In genomic region chr12:71075743-71076142, GRCh38 we compare ENCODE assay signal across 18 cellular contexts.
DNase-seq lines count a peak whose midpoint lies in the region; ATAC-seq and TF ChIP-seq lines count a peak whose summit lies in the region.
"Had no signal": no experiment of that assay in that cellular context is flagged by ENCODE, and none has a peak within 500 bp of the region (broad histone marks: within the 10 kb centered on the region; RNA-seq: fewer than 3 reads in every experiment).

No MANE protein-coding gene starts in this region.

- H2AFZ ChIP-seq in PC-3 (ENCODE audit: low read length) = peak overlapping the region; percentile 1; the same call in 1 of the 2 replicates

- DNase-seq in PC-3 (peak; percentile 73), fibroblast of the aortic adventitia (ENCODE audit: low read depth) (peak; percentile 19), kidney glomerular epithelial cell (lab: John Stamatoyannopoulos, UW) (peak; percentile 22), right lobe of liver (no peak), hippocampal formation (lab: John Stamatoyannopoulos, UW) (no peak), NCI-H345 (lab: John Stamatoyannopoulos, UW) (no peak)
- DNase-seq: 8988T; C1 segment of cervical spinal cord; Calu3; CD4-positive, alpha-beta memory T cell; COR-L47; DMS53; DMS79 treated with DMSO at 0.1 percent for 48 hours; GF-D8; GOT3; HFFc6 had no signal

- no peaks in the 10 kb centered on the region for H3K36me3 ChIP-seq in PC-3 (ENCODE audit: low read depth, low read length)
- no peaks in the 10 kb centered on the region for H3K36me3 ChIP-seq in right lobe of liver
- H3K36me3 ChIP-seq: HAP-1 had no signal

- TF ChIP-seq CTCF in PC-3 (conservative IDR thresholded peaks at IDR 0.05; ENCODE audit: low read depth, low read length) (no peak), fibroblast of the aortic adventitia (IDR thresholded peaks at IDR 0.05; ENCODE audit: insufficient read depth, low read length) (no peak), right lobe of liver (IDR thresholded peaks at IDR 0.05) (no peak)

- intact Hi-C loops in PC-3 (cut with micrococcal nuclease) (no loop called here), right lobe of liver (cut with DNase I) (no loop called here)

- H3K4me1 ChIP-seq in PC-3 (ENCODE audit: insufficient read depth, low read length) (peaks cover 18% of the 10 kb centered on the region), right lobe of liver (no peaks in the 10 kb centered on the region)
- H3K4me1 ChIP-seq: A549, HAP-1 had no signal

- H3K9me2 ChIP-seq in PC-3 (replicated peaks; ENCODE audit: low read length) = no peaks in the 10 kb centered on the region

- POLR2A ChIA-PET in PC-3 (lab: Charles Lee; ENCODE audit: unreplicated experiment) = no interaction called here

- H3K79me2 ChIP-seq in PC-3 (ENCODE audit: low read length) = no peaks in the 10 kb centered on the region

- peak; percentile 76 for ATAC-seq in PC-3
- no peak for ATAC-seq in right lobe of liver
- ATAC-seq: A549 had no signal

- CTCF ChIA-PET in PC-3 (lab: Charles Lee) = no interaction called here

- H3K9me3 ChIP-seq in PC-3 (ENCODE audit: low read length) = no peaks in the 10 kb centered on the region
- H3K9me3 ChIP-seq in right lobe of liver = no peaks in the 10 kb centered on the region
- H3K9me3 ChIP-seq: A549, HAP-1 had no signal

- H3K27me3 ChIP-seq in PC-3 (ENCODE audit: low read length) (no peaks in the 10 kb centered on the region), right lobe of liver (no peaks in the 10 kb centered on the region)

- peak overlapping the region; percentile 43 for H3K4me2 ChIP-seq in PC-3 (ENCODE audit: low read length)
- H3K4me2 ChIP-seq: A549 had no signal

- H3K4me3 ChIP-seq in PC-3 (ENCODE audit: low read length) (no peak overlapping the region), fibroblast of the aortic adventitia (ENCODE audit: low read depth, low read length) (no peak overlapping the region), right lobe of liver (no peak overlapping the region)
- H3K4me3 ChIP-seq: A549, HAP-1 had no signal

- no peaks in the 10 kb centered on the region for H4K20me1 ChIP-seq in PC-3 (ENCODE audit: low read length)

- WGBS in right lobe of liver (ENCODE audit: insufficient coverage, low coverage, low lambda C conversion rate, missing lambda C conversion rate) = 66% methylated on average over 2 of the region's 2 CpGs

- no TSS peak for BruUV-seq in PC-3 (replicated peaks; lab: Mats Ljungman, UMichigan)

- H3F3A ChIP-seq in PC-3 (ENCODE audit: low read length, unreplicated experiment) = peaks cover 4% of the 10 kb centered on the region

- H3K27ac ChIP-seq in PC-3 (ENCODE audit: low read length) (peak overlapping the region; percentile 90), right lobe of liver (no peak overlapping the region)
- H3K27ac ChIP-seq: A549 had no signal

- no peak for TF ChIP-seq POLR2A in right lobe of liver (IDR thresholded peaks at IDR 0.05)

- H3K9ac ChIP-seq in PC-3 (ENCODE audit: low read length) = peak overlapping the region; percentile 47; the same call in 1 of the 2 replicates

Comparison
In these comparisons a context has a peak if more than half of its experiments do, and no peak if none do; other contexts are left out.
1. DNase-seq: peak in PC-3 (single experiment), fibroblast of the aortic adventitia (single experiment) and kidney glomerular epithelial cell (single experiment); none in right lobe of liver (0 of 3), hippocampal formation (0 of 2) and NCI-H345 (single experiment).